Comparison of ENCODE assay signal across 8 cellular contexts in genomic region chr1:212433577-212434462, GRCh38. TPM values are rescaled to one million over a fixed set of nuclear protein-coding genes. Genes with fewer than 3 reads are reported as not detected.
DNase-seq lines count a peak whose midpoint lies in the region; ATAC-seq and TF ChIP-seq lines count a peak whose summit lies in the region.

No MANE protein-coding gene starts in this region.

- no peak for TF ChIP-seq CTCF in heart left ventricle (IDR thresholded peaks at IDR 0.05)
- no peak for TF ChIP-seq CTCF in astrocyte of the cerebellum (IDR thresholded peaks at IDR 0.05; ENCODE audit: low read depth, low read length, missing control alignments)

- TF ChIP-seq POLR2A in heart left ventricle (IDR thresholded peaks at IDR 0.05): no peak

- peak overlapping the region; percentile 62 to 100 (median 88) for H3K4me3 ChIP-seq in heart left ventricle
- H3K4me3 ChIP-seq in astrocyte of the cerebellum (ENCODE audit: low read depth, low read length): peak overlapping the region; percentile 60
- peak overlapping the region; percentile 99 for H3K4me3 ChIP-seq in urinary bladder (ENCODE audit: low read depth, low read length)

- no peaks in the 10 kb centered on the region for H3K9me3 ChIP-seq in heart left ventricle

- DNase-seq in heart left ventricle: no peak
- no peak for DNase-seq in Right ventricle myocardium superior
- DNase-seq in astrocyte of the cerebellum (ENCODE audit: low read depth): no peak
- peak; percentile 41 for DNase-seq in medulla oblongata (ENCODE audit: extremely low spot score)
- no peak for DNase-seq in iPS-NIHi11 (ENCODE audit: low spot score)
- no peak for DNase-seq in NCI-H748 (lab: John Stamatoyannopoulos, UW; ENCODE audit: unreplicated experiment)

- intact Hi-C loops in heart left ventricle (cut with DNase I) (no loop called here), Right ventricle myocardium superior (cut with DNase I) (no loop called here)

- H3K27ac ChIP-seq in heart left ventricle (peak overlapping the region in 11 of 12 donors; percentile 73 to 92 (median 85)), urinary bladder (ENCODE audit: low read depth) (no peak overlapping the region)

- H3K4me1 ChIP-seq in heart left ventricle: peaks cover 0 to 30% (median 18%) of the 10 kb centered on the region in 12 donors
- peaks cover 2% of the 10 kb centered on the region for H3K4me1 ChIP-seq in urinary bladder (ENCODE audit: insufficient read depth)

- in situ Hi-C loops in astrocyte of the cerebellum (cut with HindIII; ENCODE audit: low sequenced_read_pairs): no loop called here

- H3K36me3 ChIP-seq in heart left ventricle (peaks cover 0 to 3% (median 0%) of the 10 kb centered on the region in 9 donors), urinary bladder (ENCODE audit: insufficient read depth) (no peaks in the 10 kb centered on the region)

- ATAC-seq in heart left ventricle (no peak), Right ventricle myocardium superior (ENCODE audit: poor library complexity) (no peak), GM18520 (IDR thresholded peaks at IDR 0.05; ENCODE audit: unreplicated experiment) (no peak)

- 56 to 68% (median 61%) methylated on average over 15 to 17 of the region's 17 CpGs for WGBS in heart left ventricle, 4 donors
- 40% methylated on average over 17 of the region's 17 CpGs for WGBS in urinary bladder

- H3K27me3 ChIP-seq in heart left ventricle: no peaks in the 10 kb centered on the region

RNA-seq across cellular contexts. Expression of gene NENF, which starts 1.1 kb away (rescaled TPM):
- total RNA-seq in heart left ventricle (100 to 1,000 TPM in 7 of 9 donors, 10 to 100 TPM in 2; 84.2 to 174 (median 105) TPM), Right ventricle myocardium superior (106 TPM), urinary bladder (42.5 TPM)
- polyA plus RNA-seq in heart left ventricle (100 to 1,000 TPM in 1 of 2 donors, 10 to 100 TPM in 1; 69.8 to 170 TPM), urinary bladder (75.2 TPM)

RNA-seq across cellular contexts. Expression of gene PACC1, which starts 19.1 kb away (rescaled TPM):
- total RNA-seq in heart left ventricle (1 to 10 TPM; 2.1 to 7.9 (median 3.1) TPM), Right ventricle myocardium superior (2.2 TPM), urinary bladder (5.3 TPM)
- polyA plus RNA-seq in heart left ventricle (1 to 10 TPM; 1.8 to 6.2 TPM), urinary bladder (3.8 TPM)
